ENCODE assay signal across 30 cellular contexts in the genomic region with DNA sequence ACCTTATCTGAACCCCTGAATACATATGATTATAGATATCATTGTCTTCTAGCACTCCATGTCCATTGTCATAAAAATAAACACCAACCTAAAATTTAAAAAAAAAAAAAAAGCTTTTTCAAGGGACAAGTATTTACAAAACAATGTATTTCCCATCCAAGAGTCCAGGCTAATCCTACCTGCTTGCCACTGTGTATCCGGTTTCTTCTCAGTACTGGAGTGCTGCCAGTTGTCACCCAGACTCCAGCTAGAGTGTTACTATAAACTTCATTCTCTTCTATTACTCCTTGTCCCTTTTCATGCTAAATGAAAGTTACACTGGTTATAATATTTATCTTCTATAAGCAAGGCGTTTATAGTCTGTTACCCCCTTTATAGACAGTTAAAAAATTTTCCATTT.
"Had no signal": no experiment of that assay in that cellular context is flagged by ENCODE, and none has a peak within 500 bp of the region (broad histone marks: within the 10 kb centered on the region; RNA-seq: fewer than 3 reads in every experiment).

No MANE protein-coding gene starts in this region.

- H3K27me3 Mint-ChIP-seq: activated B cell treated with CpG ODN at 0.5 μM for 24 hours; activated CD4-positive, alpha-beta T cell treated with anti-CD3 and anti-CD28 coated beads, Interleukin-2, amount 10 ng/mL, durations not matched to agents 24 days and 14 days; activated CD8-positive, alpha-beta memory T cell treated with anti-CD3 and anti-CD28 coated beads, Interleukin-2, amount 10 ng/mL, durations not matched to agents 7 days and 5 days; activated naive CD8-positive, alpha-beta T cell; activated T-cell treated with anti-CD3 and anti-CD28 coated beads, Interleukin-2, amount 50 U/mL, for 24 hours; activated T-helper 17 cell treated with anti-CD3 and anti-CD28 coated beads, Interleukin-2, amount 50 U/mL, for 72 hours had no signal

- H3K4me3 ChIP-seq: cardiac muscle cell had no signal

- H3K9me3 Mint-ChIP-seq: activated B cell treated with CpG ODN at 0.5 μM for 24 hours; activated CD4-positive, alpha-beta T cell treated with anti-CD3 and anti-CD28 coated beads, Interleukin-2, amount 10 ng/mL, durations not matched to agents 24 days and 14 days; activated naive CD4-positive, alpha-beta T cell treated with anti-CD3 and anti-CD28 coated beads for 36 hours; activated T-cell treated with anti-CD3 and anti-CD28 coated beads, Interleukin-2, amount 50 U/mL, for 24 hours; activated T-helper 17 cell treated with anti-CD3 and anti-CD28 coated beads, Interleukin-2, amount 50 U/mL, for 72 hours; T-helper 1 cell treated with Interleukin-12 subunit alpha and Interleukin-12 subunit beta and Interleukin-4 antibody, amounts not matched to agents 30 μg/mL and 1 μg/mL, for 36 hours had no signal

- H3K9me3 ChIP-seq: SK-N-SH had no signal

- H3K4me3 Mint-ChIP-seq: activated B cell treated with CpG ODN at 0.5 μM for 24 hours; activated CD4-positive, alpha-beta T cell treated with anti-CD3 and anti-CD28 coated beads, Interleukin-2, amount 10 ng/mL, durations not matched to agents 24 days and 14 days; activated CD8-positive, alpha-beta memory T cell treated with anti-CD3 and anti-CD28 coated beads, Interleukin-2, amount 10 ng/mL, durations not matched to agents 7 days and 5 days; activated naive CD4-positive, alpha-beta T cell treated with anti-CD3 and anti-CD28 coated beads for 36 hours; activated naive CD8-positive, alpha-beta T cell; activated T-cell treated with anti-CD3 and anti-CD28 coated beads, Interleukin-2, amount 50 U/mL, for 24 hours; activated T-helper 17 cell treated with anti-CD3 and anti-CD28 coated beads, Interleukin-2, amount 50 U/mL, for 72 hours; T-helper 1 cell treated with Interleukin-12 subunit alpha and Interleukin-12 subunit beta and Interleukin-4 antibody, amounts not matched to agents 30 μg/mL and 1 μg/mL, for 36 hours had no signal

- H3K4me1 Mint-ChIP-seq: activated CD8-positive, alpha-beta memory T cell treated with anti-CD3 and anti-CD28 coated beads, Interleukin-2, amount 10 ng/mL, durations not matched to agents 7 days and 5 days; activated T-helper 17 cell treated with anti-CD3 and anti-CD28 coated beads, Interleukin-2, amount 50 U/mL, for 72 hours had no signal

- H3K27ac Mint-ChIP-seq: activated B cell treated with CpG ODN at 0.5 μM for 24 hours; activated CD8-positive, alpha-beta memory T cell treated with anti-CD3 and anti-CD28 coated beads, Interleukin-2, amount 10 ng/mL, durations not matched to agents 7 days and 5 days; activated T-helper 17 cell treated with anti-CD3 and anti-CD28 coated beads, Interleukin-2, amount 50 U/mL, for 72 hours had no signal

- ATAC-seq: activated CD8-positive, alpha-beta memory T cell treated with anti-CD3 and anti-CD28 coated beads, Interleukin-2, amount 10 ng/mL, durations not matched to agents 7 days and 5 days; activated T-helper 17 cell treated with anti-CD3 and anti-CD28 coated beads, Interleukin-2, amount 50 U/mL, for 72 hours; HepG2; Panc1; Right ventricle myocardium inferior had no signal

- DNase-seq: activated B cell treated with CpG ODN at 0.5 μM for 24 hours; activated CD4-positive, alpha-beta T cell treated with anti-CD3 and anti-CD28 coated beads for 1 hour; activated CD4-positive, alpha-beta T cell treated with anti-CD3 and anti-CD28 coated beads, Interleukin-2, amount 10 ng/mL, durations not matched to agents 24 days and 14 days; activated CD4-positive, alpha-beta T cell treated with anti-CD3 and anti-CD28 coated beads, Interleukin-2, amount 50 U/mL, for 48 hours; activated CD8-positive, alpha-beta memory T cell treated with anti-CD3 and anti-CD28 coated beads, Interleukin-2, amount 10 ng/mL, durations not matched to agents 7 days and 5 days; activated gamma-delta T cell; activated naive CD4-positive, alpha-beta T cell treated with anti-CD3 and anti-CD28 coated beads for 36 hours; activated T-cell treated with anti-CD3 and anti-CD28 coated beads, Interleukin-2, amount 50 U/mL, for 24 hours; amygdala; brain microvascular endothelial cell; cerebellar nuclear complex; MM.1S; NCI-H1105 treated with DMSO at 0.1 percent for 48 hours; NCI-H1436 treated with DMSO at 0.1 percent for 48 hours; NCI-H187; NCI-H226; NCI-H526; NCI-H774; NK-92 treated with Interleukin-12 subunit alpha and Interleukin-12 subunit beta, amount 100 ng/mL, for 24 hours; OCI-M1; RPMI8226; SK-N-SH; T-helper 9 cell had no signal
